In the genomic region with DNA sequence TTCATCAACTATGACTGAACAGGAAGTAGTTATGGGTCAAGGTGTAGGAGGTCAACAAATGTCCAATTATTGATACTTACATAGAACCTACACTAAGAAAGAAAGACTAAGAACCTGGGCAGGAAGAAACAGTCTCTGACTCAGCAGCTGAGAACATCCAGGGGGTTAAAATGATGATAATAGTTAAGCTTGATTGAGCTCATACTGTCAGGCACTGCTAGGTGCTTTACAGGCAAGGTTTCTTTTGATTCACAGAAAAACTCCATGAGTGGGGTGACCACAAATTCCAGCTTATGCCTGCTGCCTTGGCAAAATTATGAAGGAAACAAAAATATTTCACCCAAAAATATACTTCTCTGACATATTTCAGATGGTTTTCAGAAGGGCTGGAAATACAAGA, we compare ENCODE assay signal across 18 cellular contexts.
DNase-seq lines count a peak whose midpoint lies in the region; ATAC-seq, FAIRE-seq and TF ChIP-seq lines count a peak whose summit lies in the region.
"Had no signal": no experiment of that assay in that cellular context is flagged by ENCODE, and none has a peak within 500 bp of the region (broad histone marks: within the 10 kb centered on the region; RNA-seq: fewer than 3 reads in every experiment).

No MANE protein-coding gene starts in this region.

- no peaks in the 10 kb centered on the region for H3K27me3 Mint-ChIP-seq in effector memory CD8-positive, alpha-beta T cell

- ATAC-seq in right cardiac atrium (no peak), GM18520 (IDR thresholded peaks at IDR 0.05; ENCODE audit: unreplicated experiment) (no peak), GM18861 (IDR thresholded peaks at IDR 0.05; ENCODE audit: unreplicated experiment) (no peak)
- no peak for ATAC-seq in effector memory CD8-positive, alpha-beta T cell (replicated peaks)

- peaks cover 13 to 44% of the 10 kb centered on the region in 2 donors for H3K4me1 Mint-ChIP-seq in effector memory CD8-positive, alpha-beta T cell (ENCODE audit: low read depth in 2 of 2)

- H3K9me3 Mint-ChIP-seq in effector memory CD8-positive, alpha-beta T cell: no peaks in the 10 kb centered on the region

- H3K36me3 ChIP-seq in cardiac muscle cell: no peaks in the 10 kb centered on the region
- no peaks in the 10 kb centered on the region for H3K36me3 ChIP-seq in colonic mucosa
- H3K36me3 ChIP-seq: sigmoid colon, SJSA1 had no signal

- H3K9ac ChIP-seq in colonic mucosa (ENCODE audit: low read depth in 2 of 2, low read length in 2 of 2): no peak overlapping the region

- no peak overlapping the region for H3K4me3 Mint-ChIP-seq in effector memory CD8-positive, alpha-beta T cell
- H3K4me3 Mint-ChIP-seq: H9 had no signal

- intact Hi-C loops in right cardiac atrium (cut with DNase I) (no loop called here), colonic mucosa (cut with DNase I) (no loop called here)

- H3K36me3 Mint-ChIP-seq in effector memory CD8-positive, alpha-beta T cell (ENCODE audit: insufficient read depth): peaks cover 6% of the 10 kb centered on the region

- H3K27me3 ChIP-seq in cardiac muscle cell (no peaks in the 10 kb centered on the region), right cardiac atrium (ENCODE audit: control insufficient read depth, insufficient read depth) (no peaks in the 10 kb centered on the region), colonic mucosa (no peaks in the 10 kb centered on the region)
- H3K27me3 ChIP-seq: sigmoid colon, SJSA1 had no signal

- H3K4me1 ChIP-seq in cardiac muscle cell (ENCODE audit: low read depth): peaks cover 31% of the 10 kb centered on the region
- H3K4me1 ChIP-seq in right cardiac atrium (ENCODE audit: control insufficient read depth, insufficient read depth, low read length): no peaks in the 10 kb centered on the region
- H3K4me1 ChIP-seq in colonic mucosa: no peaks in the 10 kb centered on the region
- H3K4me1 ChIP-seq: sigmoid colon, SJSA1 had no signal

- DNase-seq in cardiac muscle cell (ENCODE audit: low read depth in 1 of 2, low spot score in 1 of 2): no peak
- no peak for DNase-seq in right cardiac atrium
- peak; percentile 21 for DNase-seq in RCC 7860 (ENCODE audit: low spot score)
- no peak for DNase-seq in effector memory CD8-positive, alpha-beta T cell
- no peak for DNase-seq in coronary artery (ENCODE audit: low spot score)
- DNase-seq in colonic mucosa: no peak
- DNase-seq: H9; islet precursor cell; midbrain; NCI-H1105; sigmoid colon; stimulated activated CD4-positive, alpha-beta T cell treated with anti-CD3 and anti-CD28 coated beads, Interleukin-2, amount 100 ng/mL, for 48 hours; stimulated activated CD8-positive, alpha-beta memory T cell treated with anti-CD3 and anti-CD28 coated beads, Interleukin-4, amount 100 ng/mL, for 48 hours had no signal

- no peaks in the 10 kb centered on the region for H3K9me3 ChIP-seq in cardiac muscle cell (ENCODE audit: low read depth)
- H3K9me3 ChIP-seq in right cardiac atrium (ENCODE audit: control insufficient read depth, low read length): no peaks in the 10 kb centered on the region
- H3K9me3 ChIP-seq in colonic mucosa: no peaks in the 10 kb centered on the region
- H3K9me3 ChIP-seq: sigmoid colon, SJSA1 had no signal

- no peak overlapping the region for H3K4me3 ChIP-seq in cardiac muscle cell
- H3K4me3 ChIP-seq in right cardiac atrium (ENCODE audit: low read length): no peak overlapping the region
- no peak overlapping the region for H3K4me3 ChIP-seq in coronary artery
- no peak overlapping the region for H3K4me3 ChIP-seq in colonic mucosa
- H3K4me3 ChIP-seq: sigmoid colon, SJSA1 had no signal

- peak overlapping the region; percentile 5 to 23 for H3K27ac Mint-ChIP-seq in effector memory CD8-positive, alpha-beta T cell
- H3K27ac Mint-ChIP-seq: H9 had no signal

- TF ChIP-seq CTCF in cardiac muscle cell (IDR thresholded peaks at IDR 0.05; ENCODE audit: low read depth, low read length) (no peak), coronary artery (IDR thresholded peaks at IDR 0.05) (no peak), colonic mucosa (IDR thresholded peaks at IDR 0.05) (no peak)

- H3K27ac ChIP-seq in cardiac muscle cell: peak overlapping the region; percentile 12
- no peak overlapping the region for H3K27ac ChIP-seq in right cardiac atrium (ENCODE audit: low read length)
- no peak overlapping the region for H3K27ac ChIP-seq in coronary artery
- no peak overlapping the region for H3K27ac ChIP-seq in colonic mucosa
- H3K27ac ChIP-seq: sigmoid colon, SJSA1 had no signal

- FAIRE-seq in RCC 7860 (lab: Jason Lieb, UNC): peak; percentile 60
- FAIRE-seq: colon, TTC549 had no signal
